ENCODE assay signal across 8 cellular contexts in genomic region chr2:84905181-84906107, GRCh38. TPM values are rescaled to one million over a fixed set of nuclear protein-coding genes. Genes with fewer than 3 reads are reported as not detected.
DNase-seq lines count a peak whose midpoint lies in the region; ATAC-seq lines count a peak whose summit lies in the region.

Gene TMSB10 (plus strand): TSS chr2:84905656.

- H3K4me3 ChIP-seq in endocrine pancreas (ENCODE audit: control insufficient read depth, insufficient read depth, low read length): peak within 1 kb of the TSS; percentile 66

- no peaks in the 10 kb centered on the region for H3K4me1 ChIP-seq in endocrine pancreas (ENCODE audit: control insufficient read depth, insufficient read depth, low read length)

- H3K9me3 ChIP-seq in endocrine pancreas (ENCODE audit: control insufficient read depth, low read length): no peaks in the 10 kb centered on the region

- ATAC-seq in GM19438 (IDR thresholded peaks at IDR 0.05; ENCODE audit: low read depth, unreplicated experiment) (peak; percentile 62), HG03565 (IDR thresholded peaks at IDR 0.05; ENCODE audit: unreplicated experiment) (peak; percentile 52)

- DNase-seq in CMK (ENCODE audit: low read depth) (peak; percentile 78), NOMO-1 (lab: John Stamatoyannopoulos, UW; ENCODE audit: unreplicated experiment in 2 of 2) (peak; percentile 74 to 85), mesenteric fat pad (ENCODE audit: low spot score) (peak; percentile 98)
- peak; percentile 72 to 85 (median 80) for DNase-seq in activated CD8-positive, alpha-beta memory T cell treated with anti-CD3 and anti-CD28 coated beads for 48 hours (ENCODE audit: low read depth in 2 of 3, low spot score in 2 of 3)
- peak; percentile 68 to 73 for DNase-seq in stimulated activated CD8-positive, alpha-beta memory T cell treated with anti-CD3 and anti-CD28 coated beads, Interleukin-15, amount 100 ng/mL, for 4 hours (ENCODE audit: low read depth in 2 of 2)

- H3K27me3 ChIP-seq in endocrine pancreas (ENCODE audit: control insufficient read depth, insufficient read depth, low read length): no peaks in the 10 kb centered on the region

- H3K9ac ChIP-seq in endocrine pancreas (ENCODE audit: control insufficient read depth, insufficient read depth, low read length): peak within 1 kb of the TSS; percentile 72

- H3K36me3 ChIP-seq in endocrine pancreas (ENCODE audit: control insufficient read depth, insufficient read depth, low read length): no peaks in the 10 kb centered on the region

RNA-seq across cellular contexts. Expression of gene TMSB10, which starts in this region (rescaled TPM):
- 1,485 TPM for total RNA-seq in mesenteric fat pad

Comparison
In these comparisons a context has a peak if more than half of its experiments do, and no peak if none do; other contexts are left out.
1. Peak in every context shown above with its lines: DNase-seq, ATAC-seq and H3K4me3 ChIP-seq.